ENCODE assay signal across 8 cellular contexts in the genomic region with DNA sequence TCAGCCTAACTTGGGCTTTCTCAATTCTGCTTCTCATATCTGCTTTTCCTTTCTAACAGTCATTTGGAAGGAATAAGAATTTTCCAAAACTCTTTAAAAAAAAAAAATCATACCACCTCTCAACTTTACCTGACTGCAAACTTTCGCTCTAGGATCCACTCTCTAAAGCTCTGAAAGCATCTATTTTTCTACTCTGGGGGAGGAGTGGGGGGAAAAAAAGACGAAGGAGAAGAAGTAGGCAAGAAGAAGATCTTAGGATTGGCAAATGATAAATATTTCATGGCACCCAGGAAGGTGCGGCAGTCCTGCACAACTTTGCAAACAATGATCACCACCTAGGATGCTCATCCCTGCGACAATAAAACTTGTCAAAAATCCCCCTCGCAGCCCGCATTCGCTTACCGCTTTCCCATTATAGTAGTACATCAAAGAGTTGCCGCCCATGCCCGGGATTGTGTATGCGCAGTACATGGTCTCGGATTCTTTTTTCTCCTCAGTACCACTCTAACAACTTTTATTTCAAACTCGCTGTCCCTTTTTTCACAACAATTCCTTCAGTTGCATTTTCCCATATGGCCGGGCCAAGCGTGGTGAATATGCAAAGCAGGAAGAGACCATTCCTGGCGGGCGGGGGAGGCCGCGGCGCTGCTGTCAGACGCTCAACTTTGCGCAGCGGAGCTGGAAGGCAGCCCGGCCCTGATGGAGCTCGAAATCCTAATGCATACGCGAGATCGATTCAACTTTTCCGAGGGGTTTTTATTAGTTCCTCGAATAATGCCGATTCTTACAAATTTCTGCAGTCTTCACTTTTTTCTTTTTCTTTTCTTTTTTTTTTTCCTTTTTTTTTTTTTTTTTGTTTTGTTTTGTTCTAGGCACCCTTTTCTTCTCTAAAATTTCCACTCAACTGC.
DNase-seq lines count a peak whose midpoint lies in the region; ATAC-seq, FAIRE-seq and TF ChIP-seq lines count a peak whose summit lies in the region.

No MANE protein-coding gene starts in this region.

- TSS peak; percentile 48 for BruUV-seq in Caco-2 (replicated peaks; lab: Mats Ljungman, UMichigan)

- peak overlapping the region; percentile 70 for H3K27ac Mint-ChIP-seq in Caco-2 (ENCODE audit: unreplicated experiment)

- peak overlapping the region; percentile 89 for H3K4me3 Mint-ChIP-seq in Caco-2 (ENCODE audit: unreplicated experiment)

- peak; percentile 82 to 84 for DNase-seq in Caco-2
- no peak for DNase-seq in GM19239 (ENCODE audit: insufficient read length, low spot score)
- DNase-seq in NCI-H774 (lab: John Stamatoyannopoulos, UW) = peak; percentile 74
- peak; percentile 19 to 94 (median 82) for DNase-seq in amygdala (lab: John Stamatoyannopoulos, UW)
- DNase-seq in right atrium auricular region (ENCODE audit: low spot score) = peak; percentile 91
- DNase-seq in posterior cingulate gyrus = peak; percentile 85 to 99 (median 92)
- no peak for DNase-seq in RKO (ENCODE audit: low spot score)

- intact Hi-C loops in Caco-2 (cut with micrococcal nuclease; ENCODE audit: unreplicated experiment) (loop anchor here (5.0 kb wide), 3 partner anchors 44 to 84 kb away; no protein-coding TSS in a partner anchor), posterior cingulate gyrus (cut with DNase I) (loop anchor here (5.0 kb wide), 3 partner anchors 76 to 266 kb away; partner anchors contain the start of gene TCF4)

- H3K36me3 ChIP-seq in Caco-2 (ENCODE audit: control insufficient read depth, insufficient read depth, low read length) (no peaks in the 10 kb centered on the region), right atrium auricular region (no peaks in the 10 kb centered on the region)

- no peaks in the 10 kb centered on the region for H3K27me3 Mint-ChIP-seq in Caco-2 (ENCODE audit: insufficient read depth, unreplicated experiment)

- no peaks in the 10 kb centered on the region for H3K9me3 Mint-ChIP-seq in Caco-2 (ENCODE audit: unreplicated experiment)

- H3K27me3 ChIP-seq in Caco-2 (replicated peaks; ENCODE audit: control insufficient read depth, insufficient read depth, low read length) (no peaks in the 10 kb centered on the region), right atrium auricular region (no peaks in the 10 kb centered on the region)

- ATAC-seq in HG03354 (IDR thresholded peaks at IDR 0.05; ENCODE audit: poor library complexity, severe bottlenecking, unreplicated experiment) = peak; percentile 68

- H3K4me1 ChIP-seq in Caco-2 = peaks cover 4% of the 10 kb centered on the region; the same call in 1 of the 2 replicates
- peaks cover 0 to 26% of the 10 kb centered on the region in 2 donors for H3K4me1 ChIP-seq in right atrium auricular region

- peak overlapping the region; percentile 94 to 96 for H3K27ac ChIP-seq in right atrium auricular region

- H3K36me3 Mint-ChIP-seq in Caco-2 (ENCODE audit: insufficient read depth, unreplicated experiment) = peaks cover 30% of the 10 kb centered on the region

- peak; percentile 98 for FAIRE-seq in GM19239 (lab: Jason Lieb, UNC)

- H3K9me3 ChIP-seq in Caco-2 (no peaks in the 10 kb centered on the region), right atrium auricular region (no peaks in the 10 kb centered on the region)

- H3K4me1 Mint-ChIP-seq in Caco-2 (ENCODE audit: low read depth, unreplicated experiment) = peaks cover 8% of the 10 kb centered on the region

- peak overlapping the region; percentile 39 for H3K4me3 ChIP-seq in Caco-2 (ENCODE audit: low read depth, low read length)
- H3K4me3 ChIP-seq in right atrium auricular region = peak overlapping the region; percentile 45 to 57

- CTCF ChIA-PET in Caco-2 (lab: Charles Lee) = interaction anchor here (0.6 to 0.9 kb wide), 3 partner anchors 85 to 1179 kb away, joined by 4 to 6 read pairs (median 4); no protein-coding TSS in a partner anchor

- POLR2A ChIA-PET in Caco-2 (lab: Charles Lee) = interaction anchor here (0.6 kb wide), 1 partner anchor 1367 kb away, joined by 8 read pairs; no protein-coding TSS in a partner anchor

- TF ChIP-seq CTCF in Caco-2 (IDR thresholded peaks at IDR 0.05; ENCODE audit: insufficient read depth in 1 of 2, low read depth in 1 of 2, low read length in 1 of 2, severe bottlenecking in 1 of 2, unreplicated experiment in 1 of 2) = no peak
- no peak for TF ChIP-seq CTCF in right atrium auricular region (IDR thresholded peaks at IDR 0.05)

Comparison
In these comparisons a context has a peak if more than half of its experiments do, and no peak if none do; other contexts are left out.
1. DNase-seq: peak in Caco-2 (2 of 2), NCI-H774 (single experiment), amygdala (56 of 56), right atrium auricular region (single experiment) and posterior cingulate gyrus (10 of 10); none in GM19239 (single experiment) and RKO (single experiment).